Comparison of ENCODE assay signal across 1 cellular context in the genomic region with DNA sequence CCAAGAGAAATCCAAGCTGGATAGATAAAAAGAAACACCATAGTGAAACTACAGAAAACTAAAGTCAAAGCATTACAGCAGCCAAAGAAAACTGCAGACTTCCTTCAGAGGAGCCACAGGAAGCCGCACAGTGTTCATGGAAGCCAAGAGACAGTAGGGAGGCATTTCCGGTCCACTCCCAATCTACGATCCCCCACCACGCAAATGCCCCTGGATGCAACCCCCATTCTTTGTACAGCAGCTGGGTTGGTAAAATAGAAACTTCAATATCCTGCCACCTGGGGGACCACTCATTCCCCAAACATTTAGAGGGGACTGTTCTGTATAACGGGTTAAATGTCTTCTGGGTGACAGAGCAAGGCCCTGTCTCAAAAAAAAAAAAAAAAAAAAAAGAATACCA.
TF ChIP-seq lines count a peak whose summit lies in the region.

No MANE protein-coding gene starts in this region.

TF ChIP-seq in HepG2, 621 proteins besides CTCF, POLR2A, EP300 and RAD21:
- TF ChIP-seq ZNF607 (CRISPR knock-in tag; IDR thresholded peaks at IDR 0.05; ENCODE audit: borderline replicate concordance) (no peak), GABPA (IDR thresholded peaks at IDR 0.05; ENCODE audit: low read depth, low read length) (no peak), GABPA (CRISPR knock-in tag; IDR thresholded peaks at IDR 0.05; ENCODE audit: low read depth) (peak; percentile 58), ZFY (CRISPR knock-in tag; IDR thresholded peaks at IDR 0.05) (no peak), ZNF30 (CRISPR knock-in tag; IDR thresholded peaks at IDR 0.05) (no peak), ZNF652 (CRISPR knock-in tag; IDR thresholded peaks at IDR 0.05; ENCODE audit: borderline replicate concordance, low read depth) (peak; percentile 62), ARNT (IDR thresholded peaks at IDR 0.05) (no peak), PRPF4 (IDR thresholded peaks at IDR 0.05; ENCODE audit: low read depth, low read length, poor library complexity, severe bottlenecking) (no peak), STAG1 (CRISPR knock-in tag; IDR thresholded peaks at IDR 0.05) (peak; percentile 21)
- TF ChIP-seq, protein P1, sequence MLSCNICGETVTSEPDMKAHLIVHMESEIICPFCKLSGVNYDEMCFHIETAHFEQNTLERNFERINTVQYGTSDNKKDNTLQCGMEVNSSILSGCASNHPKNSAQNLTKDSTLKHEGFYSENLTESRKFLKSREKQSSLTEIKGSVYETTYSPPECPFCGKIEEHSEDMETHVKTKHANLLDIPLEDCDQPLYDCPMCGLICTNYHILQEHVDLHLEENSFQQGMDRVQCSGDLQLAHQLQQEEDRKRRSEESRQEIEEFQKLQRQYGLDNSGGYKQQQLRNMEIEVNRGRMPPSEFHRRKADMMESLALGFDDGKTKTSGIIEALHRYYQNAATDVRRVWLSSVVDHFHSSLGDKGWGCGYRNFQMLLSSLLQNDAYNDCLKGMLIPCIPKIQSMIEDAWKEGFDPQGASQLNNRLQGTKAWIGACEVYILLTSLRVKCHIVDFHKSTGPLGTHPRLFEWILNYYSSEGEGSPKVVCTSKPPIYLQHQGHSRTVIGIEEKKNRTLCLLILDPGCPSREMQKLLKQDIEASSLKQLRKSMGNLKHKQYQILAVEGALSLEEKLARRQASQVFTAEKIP (CRISPR knock-in tag; IDR thresholded peaks at IDR 0.05; ENCODE audit: borderline replicate concordance) = no peak
- TF ChIP-seq, protein P2, sequence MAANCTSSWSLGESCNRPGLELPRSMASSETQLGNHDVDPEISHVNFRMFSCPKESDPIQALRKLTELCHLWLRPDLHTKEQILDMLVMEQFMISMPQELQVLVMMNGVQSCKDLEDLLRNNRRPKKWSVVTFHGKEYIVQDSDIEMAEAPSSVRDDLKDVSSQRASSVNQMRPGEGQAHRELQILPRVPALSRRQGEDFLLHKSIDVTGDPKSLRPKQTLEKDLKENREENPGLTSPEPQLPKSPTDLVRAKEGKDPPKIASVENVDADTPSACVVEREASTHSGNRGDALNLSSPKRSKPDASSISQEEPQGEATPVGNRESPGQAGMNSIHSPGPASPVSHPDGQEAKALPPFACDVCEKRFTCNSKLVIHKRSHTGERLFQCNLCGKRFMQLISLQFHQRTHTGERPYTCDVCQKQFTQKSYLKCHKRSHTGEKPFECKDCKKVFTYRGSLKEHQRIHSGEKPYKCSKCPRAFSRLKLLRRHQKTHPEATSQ (CRISPR knock-in tag; IDR thresholded peaks at IDR 0.05; ENCODE audit: borderline replicate concordance) = no peak
